In the genomic region with DNA sequence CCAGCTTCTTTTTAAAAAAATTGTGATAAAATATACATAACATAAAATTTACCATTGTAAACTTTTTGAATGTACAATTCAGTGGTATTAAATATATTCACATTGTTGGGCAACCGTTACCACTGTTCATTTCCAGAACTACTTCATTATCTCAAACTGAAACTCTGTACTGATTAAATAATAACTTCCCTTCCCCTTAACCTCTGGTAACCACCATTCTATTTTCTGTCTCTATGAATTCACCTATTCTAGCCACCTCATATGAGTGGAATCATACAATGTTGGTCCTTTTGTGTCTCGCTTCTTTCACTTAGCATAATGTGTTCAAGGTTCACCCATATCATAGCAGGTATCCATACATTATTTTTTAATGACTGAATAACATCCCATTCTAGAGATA, we compare ENCODE assay signal across 22 cellular contexts. TPM values are rescaled to one million over a fixed set of nuclear protein-coding genes. Genes with fewer than 3 reads are reported as not detected.
"Had no signal": no experiment of that assay in that cellular context is flagged by ENCODE, and none has a peak within 500 bp of the region (broad histone marks: within the 10 kb centered on the region; RNA-seq: fewer than 3 reads in every experiment).

No MANE protein-coding gene starts in this region.

- H3K4me1 ChIP-seq: gastrocnemius medialis, heart right ventricle, lower lobe of right lung, right atrium auricular region, thyroid gland, uterus had no signal

- H3K27me3 ChIP-seq: gastrocnemius medialis, right atrium auricular region, thyroid gland, uterus had no signal

- H3K27ac ChIP-seq: cardiac muscle cell, dorsolateral prefrontal cortex, gastrocnemius medialis, heart right ventricle, lower lobe of right lung, right atrium auricular region, skin epidermis, thyroid gland, uterus had no signal

- H3K36me3 ChIP-seq: cardiac muscle cell, gastrocnemius medialis, heart right ventricle, lower lobe of right lung, right atrium auricular region, thyroid gland, uterus had no signal

- FAIRE-seq: islet of Langerhans had no signal

- DNase-seq: activated CD4-positive, alpha-beta T cell treated with anti-CD3 and anti-CD28 coated beads for 1 hour; activated CD4-positive, alpha-beta T cell treated with anti-CD3 and anti-CD28 coated beads, Interleukin-2, amount 50 U/mL, for 4 hours; activated naive CD4-positive, alpha-beta T cell treated with anti-CD3 and anti-CD28 coated beads for 36 hours; activated T-cell treated with anti-CD3 and anti-CD28 coated beads for 4 hours; dorsolateral prefrontal cortex; erythroblast; gastrocnemius medialis; heart right ventricle; left colon; lower lobe of right lung; nephron progenitor cell; occipital lobe; stimulated activated CD4-positive, alpha-beta T cell treated with anti-CD3 and anti-CD28 coated beads, Interleukin-15, amount 100 ng/mL, for 24 hours; stimulated activated CD4-positive, alpha-beta T cell treated with anti-CD3 and anti-CD28 coated beads, Interleukin-4, amount 100 ng/mL, for 1 hour; stimulated activated naive B cell treated with anti-CD40 and anti-IgM and Interleukin-4, amounts not matched to agents 10 μg/mL and 1 μg/mL and 100 μg/mL, for 72 hours; thyroid gland; uterus had no signal

- ATAC-seq: activated T-helper 17 cell treated with anti-CD3 and anti-CD28 coated beads, Interleukin-2, amount 50 U/mL, for 72 hours; gastrocnemius medialis; heart right ventricle; left colon; lower lobe of right lung; stimulated activated naive B cell treated with anti-CD40 and anti-IgM and Interleukin-4, amounts not matched to agents 10 μg/mL and 1 μg/mL and 100 μg/mL, for 72 hours had no signal

- H3K9me3 ChIP-seq: gastrocnemius medialis, heart right ventricle, lower lobe of right lung, right atrium auricular region, thyroid gland, uterus had no signal

- H3K4me3 ChIP-seq: cardiac muscle cell, dorsolateral prefrontal cortex, gastrocnemius medialis, heart right ventricle, lower lobe of right lung, right atrium auricular region, skin epidermis, thyroid gland, uterus had no signal

RNA-seq across cellular contexts. Expression of a gene that starts 8.3 kb away (rescaled TPM):
- polyA plus RNA-seq: heart right ventricle had no signal
